In genomic region chr11:69642913-69643632, GRCh38 we compare ENCODE assay signal across 8 cellular contexts. TPM values are rescaled to one million over a fixed set of nuclear protein-coding genes. Genes with fewer than 3 reads are reported as not detected.
DNase-seq lines count a peak whose midpoint lies in the region; ATAC-seq and TF ChIP-seq lines count a peak whose summit lies in the region.

No MANE protein-coding gene starts in this region.

- peaks cover 60% of the 10 kb centered on the region for H3K27me3 ChIP-seq in neural cell (ENCODE audit: insufficient read depth, low read depth, low read length)

- no peaks in the 10 kb centered on the region for H3K36me3 ChIP-seq in neural cell (ENCODE audit: insufficient read depth, low read length)

- H3K4me2 ChIP-seq in neural cell (ENCODE audit: low read length), result peak overlapping the region; percentile 82

- no peaks in the 10 kb centered on the region for H3K36me3 Mint-ChIP-seq in activated T-helper 2 cell treated with anti-CD3 and anti-CD28 coated beads, Interferon-gamma antibody, Interleukin-2, Interleukin-4, amounts not matched to agents 10 μg/mL and 5 μg/mL and 100 μg/mL, durations not matched to agents 14 hours and 24 hours and 36 hours (ENCODE audit: low read depth)

- H3K4me1 Mint-ChIP-seq in activated T-helper 2 cell treated with anti-CD3 and anti-CD28 coated beads, Interferon-gamma antibody, Interleukin-2, Interleukin-4, amounts not matched to agents 10 μg/mL and 5 μg/mL and 100 μg/mL, durations not matched to agents 14 hours and 24 hours and 36 hours (ENCODE audit: low read depth), result peaks cover 3% of the 10 kb centered on the region

- peaks cover 27% of the 10 kb centered on the region for H3K27me3 Mint-ChIP-seq in activated T-helper 2 cell treated with anti-CD3 and anti-CD28 coated beads, Interferon-gamma antibody, Interleukin-2, Interleukin-4, amounts not matched to agents 10 μg/mL and 5 μg/mL and 100 μg/mL, durations not matched to agents 14 hours and 24 hours and 36 hours (ENCODE audit: low read depth)

- intact Hi-C loops in activated T-helper 2 cell treated with anti-CD3 and anti-CD28 coated beads, Interferon-gamma antibody, Interleukin-2, Interleukin-4, amounts not matched to agents 10 μg/mL and 5 μg/mL and 100 μg/mL, durations not matched to agents 14 hours and 24 hours and 36 hours (cut with micrococcal nuclease), result loop anchor here (1.0 to 5.0 kb wide), 4 partner anchors 32 to 801 kb away; partner anchors contain the start of genes CPT1A and LTO1

- TF ChIP-seq RAD21 in neural cell (conservative IDR thresholded peaks at IDR 0.05), result peak; percentile 98

- H3K79me2 ChIP-seq in neural cell (replicated peaks; ENCODE audit: insufficient read depth, low read length), result no peaks in the 10 kb centered on the region

- H3K27ac Mint-ChIP-seq in activated T-helper 2 cell treated with anti-CD3 and anti-CD28 coated beads, Interferon-gamma antibody, Interleukin-2, Interleukin-4, amounts not matched to agents 10 μg/mL and 5 μg/mL and 100 μg/mL, durations not matched to agents 14 hours and 24 hours and 36 hours, result no peak overlapping the region

- no peak overlapping the region for H3K27ac ChIP-seq in neural cell (ENCODE audit: low read length)

- H3K4me3 Mint-ChIP-seq in activated T-helper 2 cell treated with anti-CD3 and anti-CD28 coated beads, Interferon-gamma antibody, Interleukin-2, Interleukin-4, amounts not matched to agents 10 μg/mL and 5 μg/mL and 100 μg/mL, durations not matched to agents 14 hours and 24 hours and 36 hours (ENCODE audit: low read depth), result peak overlapping the region; percentile 56

- DNase-seq in NCI-H1436 (lab: John Stamatoyannopoulos, UW), result peak; percentile 68
- no peak for DNase-seq in NCI-H1436 treated with DMSO at 0.1 percent for 48 hours (lab: John Stamatoyannopoulos, UW)
- peak; percentile 75 for DNase-seq in HT1080 (ENCODE audit: low read depth)
- DNase-seq in RPMI8226, result peak; percentile 91
- peak; percentile 64 for DNase-seq in activated T-helper 2 cell treated with anti-CD3 and anti-CD28 coated beads, Interferon-gamma antibody, Interleukin-2, Interleukin-4, amounts not matched to agents 10 μg/mL and 5 μg/mL and 100 μg/mL, durations not matched to agents 14 hours and 24 hours and 36 hours (ENCODE audit: low spot score)
- peak; percentile 81 for DNase-seq in fibroblast of villous mesenchyme (ENCODE audit: low read depth)
- peak; percentile 84 for DNase-seq in stimulated activated naive CD8-positive, alpha-beta T cell treated with anti-CD3 and anti-CD28 coated beads, Interleukin-15, Interleukin-2, amounts not matched to agents 100 U/mL and 50 U/mL, for 24 hours

- H3K9me3 Mint-ChIP-seq in activated T-helper 2 cell treated with anti-CD3 and anti-CD28 coated beads, Interferon-gamma antibody, Interleukin-2, Interleukin-4, amounts not matched to agents 10 μg/mL and 5 μg/mL and 100 μg/mL, durations not matched to agents 14 hours and 24 hours and 36 hours, result no peaks in the 10 kb centered on the region

- TF ChIP-seq CTCF in fibroblast of villous mesenchyme (IDR thresholded peaks at IDR 0.05; ENCODE audit: insufficient read depth, low read depth, low read length), result peak; percentile 83
- TF ChIP-seq CTCF in neural cell (IDR thresholded peaks at IDR 0.05; ENCODE audit: poor library complexity, severe bottlenecking), result peak; percentile 98

- H3F3A ChIP-seq in neural cell (ENCODE audit: insufficient read depth, low read length, poor library complexity, severe bottlenecking), result no peaks in the 10 kb centered on the region

- H4K20me1 ChIP-seq in neural cell (ENCODE audit: insufficient read depth), result no peaks in the 10 kb centered on the region

- no peaks in the 10 kb centered on the region for H3K9me3 ChIP-seq in neural cell (ENCODE audit: low read length)

- no peaks in the 10 kb centered on the region for H3K9me2 ChIP-seq in neural cell (ENCODE audit: insufficient read depth, low read length)

- H3K9ac ChIP-seq in neural cell (ENCODE audit: low read length), result peak overlapping the region; percentile 44

- no peak for TF ChIP-seq EP300 in neural cell (conservative IDR thresholded peaks at IDR 0.05; ENCODE audit: poor library complexity, severe bottlenecking)

- H3K4me3 ChIP-seq in fibroblast of villous mesenchyme (ENCODE audit: low read depth, low read length), result peak overlapping the region; percentile 88
- peak overlapping the region; percentile 68 for H3K4me3 ChIP-seq in neural cell (ENCODE audit: low read length)

- peak; percentile 86 for ATAC-seq in stimulated activated naive CD8-positive, alpha-beta T cell treated with anti-CD3 and anti-CD28 coated beads, Interleukin-15, Interleukin-2, amounts not matched to agents 100 U/mL and 50 U/mL, for 24 hours

- no peak overlapping the region for H2AFZ ChIP-seq in neural cell (ENCODE audit: low read depth, low read length)

TF ChIP-seq in neural cell, 6 proteins besides CTCF, POLR2A, EP300 and RAD21:
- TF ChIP-seq MXI1 (conservative IDR thresholded peaks at IDR 0.05; ENCODE audit: poor library complexity, severe bottlenecking) (peak; percentile 53), POLR2AphosphoS5 (IDR thresholded peaks at IDR 0.05) (no peak), REST (IDR thresholded peaks at IDR 0.05; ENCODE audit: borderline replicate concordance) (no peak), TAF1 (IDR thresholded peaks at IDR 0.05; ENCODE audit: low read depth) (no peak), EZH2 (IDR thresholded peaks at IDR 0.05; ENCODE audit: borderline replicate concordance, insufficient read depth, low read length, poor library complexity, severe bottlenecking) (peak; percentile 8), SMC3 (conservative IDR thresholded peaks at IDR 0.05; ENCODE audit: poor library complexity) (peak; percentile 98)

RNA-seq across cellular contexts. Expression of gene CCND1, which starts 2.1 kb away (rescaled TPM):
- total RNA-seq in HT1080 (2014; rRNA removed; shearing (Covaris generic)), result 617 and 803 TPM in 2 replicates
- polyA plus RNA-seq in HT1080 (2015; cell fraction: cytosol; rRNA removed), result 296 and 343 TPM in 2 replicates
- 337 and 347 TPM in 2 replicates for polyA plus RNA-seq in HT1080 (2015; cell fraction: nucleus; rRNA removed)
- 1.2 and 2.1 TPM in 2 replicates for total RNA-seq in activated T-helper 2 cell treated with anti-CD3 and anti-CD28 coated beads, Interferon-gamma antibody, Interleukin-2, Interleukin-4, amounts not matched to agents 10 μg/mL and 5 μg/mL and 100 μg/mL, durations not matched to agents 14 hours and 24 hours and 36 hours
- 351 and 365 TPM in 2 replicates for total RNA-seq in fibroblast of villous mesenchyme
- polyA plus RNA-seq in neural cell, result 1.7 and 2.7 TPM in 2 replicates
- 4.1 and 5.7 TPM in 2 replicates for polyA minus RNA-seq in neural cell

RNA-seq across cellular contexts. Expression of gene LTO1, which starts 32.1 kb away (rescaled TPM):
- total RNA-seq in HT1080 (2014; rRNA removed; shearing (Covaris generic)), result 18.6 and 20.4 TPM in 2 replicates
- polyA plus RNA-seq in HT1080 (2015; cell fraction: cytosol; rRNA removed), result 16.8 and 24.4 TPM in 2 replicates
- 45.1 and 58.2 TPM in 2 replicates for polyA plus RNA-seq in HT1080 (2015; cell fraction: nucleus; rRNA removed)
- total RNA-seq in activated T-helper 2 cell treated with anti-CD3 and anti-CD28 coated beads, Interferon-gamma antibody, Interleukin-2, Interleukin-4, amounts not matched to agents 10 μg/mL and 5 μg/mL and 100 μg/mL, durations not matched to agents 14 hours and 24 hours and 36 hours, result 24.4 and 26.4 TPM in 2 replicates
- total RNA-seq in fibroblast of villous mesenchyme, result 19.0 and 22.5 TPM in 2 replicates
- polyA plus RNA-seq in neural cell, result 44.4 and 47.9 TPM in 2 replicates
- 24.8 and 28.0 TPM in 2 replicates for polyA minus RNA-seq in neural cell

Comparison
In these comparisons a context has a peak if more than half of its experiments do, and no peak if none do; other contexts are left out.
1. RNA of gene CCND1, which starts 2.1 kb away (total RNA-seq): 617 to 803 TPM in HT1080 and 351 to 365 TPM in fibroblast of villous mesenchyme; 1.2 to 2.1 TPM in activated T-helper 2 cell treated with anti-CD3 and anti-CD28 coated beads, Interferon-gamma antibody, Interleukin-2, Interleukin-4, amounts not matched to agents 10 μg/mL and 5 μg/mL and 100 μg/mL, durations not matched to agents 14 hours and 24 hours and 36 hours; every median in the first group is over 100 times any median in the second.